2 cellular contexts compared by ENCODE assay signal in genomic region chr2:45121236-45121927, GRCh38.
TF ChIP-seq lines count a peak whose summit lies in the region.

No MANE protein-coding gene starts in this region.

TF ChIP-seq in SK-N-SH treated with all-trans-retinoic acid at 6 μM for 48 hours, 23 proteins besides CTCF, POLR2A, EP300 and RAD21:
- TF ChIP-seq ZFP30 (CRISPR knock-in tag; IDR thresholded peaks at IDR 0.05) (no peak), POU6F1 (CRISPR knock-in tag; IDR thresholded peaks at IDR 0.05; ENCODE audit: borderline replicate concordance, low read depth) (no peak), RARB (CRISPR knock-in tag; IDR thresholded peaks at IDR 0.05) (no peak), PPARA (CRISPR knock-in tag; IDR thresholded peaks at IDR 0.05; ENCODE audit: borderline replicate concordance) (no peak), PATZ1 (CRISPR knock-in tag; IDR thresholded peaks at IDR 0.05; ENCODE audit: borderline replicate concordance) (no peak), ZNF565 (CRISPR knock-in tag; conservative IDR thresholded peaks at IDR 0.05; ENCODE audit: low read depth) (no peak), ISL1 (CRISPR knock-in tag; IDR thresholded peaks at IDR 0.05) (no peak), ZNF70 (CRISPR knock-in tag; IDR thresholded peaks at IDR 0.05) (no peak), CREB5 (CRISPR knock-in tag; IDR thresholded peaks at IDR 0.05; ENCODE audit: low read depth) (no peak)

TF ChIP-seq in SK-N-SH, 30 proteins besides CTCF, POLR2A, EP300 and RAD21:
- no peak for TF ChIP-seq YY1 (IDR thresholded peaks at IDR 0.05; ENCODE audit: low read depth)
- TF ChIP-seq USF2 (IDR thresholded peaks at IDR 0.05; ENCODE audit: borderline replicate concordance, low read depth, low read length) = no peak
- TF ChIP-seq NRF1 (IDR thresholded peaks at IDR 0.05; ENCODE audit: low read depth, low read length) = no peak
- TF ChIP-seq EZH2phosphoT487 (IDR thresholded peaks at IDR 0.05; ENCODE audit: borderline replicate concordance, low read depth) = no peak
- no peak for TF ChIP-seq IRF3 (IDR thresholded peaks at IDR 0.05; ENCODE audit: low read depth, low read length)
- TF ChIP-seq MEF2A (IDR thresholded peaks at IDR 0.05; ENCODE audit: borderline replicate concordance, low read depth) = no peak
- TF ChIP-seq TEAD4 (IDR thresholded peaks at IDR 0.05; ENCODE audit: borderline replicate concordance, insufficient read depth) = no peak
- TF ChIP-seq SIN3A (IDR thresholded peaks at IDR 0.05; ENCODE audit: borderline replicate concordance, low read depth, low read length) = no peak
- TF ChIP-seq MXI1 (IDR thresholded peaks at IDR 0.05; ENCODE audit: low read depth, low read length) = no peak
- no peak for TF ChIP-seq NFIC (IDR thresholded peaks at IDR 0.05; ENCODE audit: borderline replicate concordance)
- TF ChIP-seq RCOR1 (IDR thresholded peaks at IDR 0.05; ENCODE audit: low read length) = no peak
